ENCODE assay signal across 8 cellular contexts in the genomic region with DNA sequence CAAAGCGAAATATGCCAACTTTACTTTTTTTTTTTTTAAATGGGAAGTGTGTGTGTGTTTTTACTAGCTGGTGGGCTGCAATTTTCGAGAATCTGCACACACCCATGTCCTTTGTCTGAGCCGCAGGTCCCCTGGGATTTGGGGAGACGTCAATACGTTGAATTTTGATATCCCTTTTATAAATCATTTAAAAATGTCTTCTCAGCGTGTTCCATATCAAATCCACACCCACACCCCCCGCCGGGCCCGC. TPM values are rescaled to one million over a fixed set of nuclear protein-coding genes. Genes with fewer than 3 reads are reported as not detected.
DNase-seq lines count a peak whose midpoint lies in the region; ATAC-seq and TF ChIP-seq lines count a peak whose summit lies in the region.

No MANE protein-coding gene starts in this region.

- H3K27me3 ChIP-seq in heart left ventricle (no peaks in the 10 kb centered on the region), skeletal muscle satellite cell (ENCODE audit: control insufficient read depth, insufficient read depth, low read length) (no peaks in the 10 kb centered on the region)

- no peak for TF ChIP-seq POLR2A in heart left ventricle (IDR thresholded peaks at IDR 0.05)

- H3K9ac ChIP-seq in skeletal muscle satellite cell (ENCODE audit: low read depth, low read length) = peak overlapping the region; percentile 96

- peak overlapping the region; percentile 63 to 88 (median 84) for H3K4me3 ChIP-seq in heart left ventricle
- H3K4me3 ChIP-seq in skeletal muscle satellite cell (ENCODE audit: low read length) = peak overlapping the region; percentile 87

- H3K36me3 Mint-ChIP-seq in activated CD4-positive, alpha-beta T cell treated with anti-CD3 and anti-CD28 coated beads, Interleukin-2, amount 10 ng/mL, durations not matched to agents 7 days and 5 days (ENCODE audit: low read depth) = peaks cover 22% of the 10 kb centered on the region
- H3K36me3 Mint-ChIP-seq in activated B cell treated with CpG ODN at 0.5 μM for 24 hours (ENCODE audit: low read depth) = peaks cover 21% of the 10 kb centered on the region

- CTCF ChIA-PET in activated CD4-positive, alpha-beta T cell treated with anti-CD3 and anti-CD28 coated beads, Interleukin-2, amount 10 ng/mL, durations not matched to agents 7 days and 5 days (lab: Charles Lee) = interaction anchor here (0.6 to 2.6 kb wide), 6 partner anchors 10 to 881 kb away, joined by 3 to 18 read pairs (median 4); a partner anchor contains a TSS
- CTCF ChIA-PET in activated B cell treated with CpG ODN at 0.5 μM for 24 hours (lab: Charles Lee) = interaction anchor here (0.8 to 1.4 kb wide), 3 partner anchors 11 to 110 kb away, joined by 4 to 5 read pairs (median 4); a partner anchor contains a TSS

- POLR2A ChIA-PET in activated CD4-positive, alpha-beta T cell treated with anti-CD3 and anti-CD28 coated beads, Interleukin-2, amount 10 ng/mL, durations not matched to agents 7 days and 5 days (lab: Charles Lee) = interaction anchor here (0.5 to 1.1 kb wide), 2 partner anchors 19 to 240 kb away, joined by 4 to 8 read pairs; a partner anchor contains a TSS
- POLR2A ChIA-PET in activated B cell treated with CpG ODN at 0.5 μM for 24 hours (lab: Charles Lee) = interaction anchor here (0.8 to 5.9 kb wide), 6 partner anchors 14 to 247 kb away, joined by 3 to 99 read pairs (median 6); a partner anchor contains a TSS

- peaks cover 0 to 8% (median 6%) of the 10 kb centered on the region in 9 donors for H3K36me3 ChIP-seq in heart left ventricle
- H3K36me3 ChIP-seq in skeletal muscle satellite cell (ENCODE audit: insufficient read depth, low read length) = no peaks in the 10 kb centered on the region

- H3K4me3 Mint-ChIP-seq in activated CD4-positive, alpha-beta T cell treated with anti-CD3 and anti-CD28 coated beads, Interleukin-2, amount 10 ng/mL, durations not matched to agents 7 days and 5 days = peak overlapping the region; percentile 94
- peak overlapping the region; percentile 96 for H3K4me3 Mint-ChIP-seq in activated B cell treated with CpG ODN at 0.5 μM for 24 hours

- intact Hi-C loops in activated B cell treated with CpG ODN at 0.5 μM for 24 hours (cut with micrococcal nuclease) = loop anchor here (1.0 to 5.0 kb wide), 12 partner anchors 19 to 1674 kb away; a partner anchor contains a TSS
- intact Hi-C loops in heart left ventricle (cut with DNase I) = loop anchor here in 9 of 10 donors (1.0 to 2.0 kb wide), 4 partner anchors 18 to 110 kb away; a partner anchor contains a TSS

- peaks cover 0 to 9% (median 0%) of the 10 kb centered on the region in 12 donors for H3K9me3 ChIP-seq in heart left ventricle
- H3K9me3 ChIP-seq in skeletal muscle satellite cell (replicated peaks; ENCODE audit: low read length) = no peaks in the 10 kb centered on the region

- 0 to 1% (median 0%) methylated on average over 9 of the region's 9 CpGs for WGBS in heart left ventricle, 4 donors

- ATAC-seq in activated B cell treated with CpG ODN at 0.5 μM for 24 hours (ENCODE audit: low read depth) (peak; percentile 18), heart left ventricle (peak in 2 of 4 donors; percentile 2 to 4), HG03565 (IDR thresholded peaks at IDR 0.05; ENCODE audit: unreplicated experiment) (no peak)

- H3K4me1 ChIP-seq in heart left ventricle = peaks cover 0 to 25% (median 10%) of the 10 kb centered on the region in 12 donors
- H3K4me1 ChIP-seq in skeletal muscle satellite cell (ENCODE audit: control insufficient read depth, insufficient read depth, low read length) = peaks cover 3% of the 10 kb centered on the region

- H3K4me2 ChIP-seq in skeletal muscle satellite cell (ENCODE audit: low read length) = peak overlapping the region; percentile 87

- TF ChIP-seq CTCF in activated B cell treated with CpG ODN at 0.5 μM for 24 hours (IDR thresholded peaks at IDR 0.05) (no peak), heart left ventricle (IDR thresholded peaks at IDR 0.05) (no peak)

- H3K9me3 Mint-ChIP-seq in activated CD4-positive, alpha-beta T cell treated with anti-CD3 and anti-CD28 coated beads, Interleukin-2, amount 10 ng/mL, durations not matched to agents 7 days and 5 days = peaks cover 4% of the 10 kb centered on the region
- peaks cover 5% of the 10 kb centered on the region for H3K9me3 Mint-ChIP-seq in activated B cell treated with CpG ODN at 0.5 μM for 24 hours

- H3K27ac Mint-ChIP-seq in activated CD4-positive, alpha-beta T cell treated with anti-CD3 and anti-CD28 coated beads, Interleukin-2, amount 10 ng/mL, durations not matched to agents 7 days and 5 days = peak overlapping the region; percentile 98
- H3K27ac Mint-ChIP-seq in activated B cell treated with CpG ODN at 0.5 μM for 24 hours = peak overlapping the region; percentile 100

- H3K4me1 Mint-ChIP-seq in activated CD4-positive, alpha-beta T cell treated with anti-CD3 and anti-CD28 coated beads, Interleukin-2, amount 10 ng/mL, durations not matched to agents 7 days and 5 days = peaks cover 32% of the 10 kb centered on the region
- peaks cover 44% of the 10 kb centered on the region for H3K4me1 Mint-ChIP-seq in activated B cell treated with CpG ODN at 0.5 μM for 24 hours

- peak overlapping the region; percentile 96 to 100 (median 99) for H3K27ac ChIP-seq in heart left ventricle

- H3K27me3 Mint-ChIP-seq in activated CD4-positive, alpha-beta T cell treated with anti-CD3 and anti-CD28 coated beads, Interleukin-2, amount 10 ng/mL, durations not matched to agents 7 days and 5 days = peaks cover 3% of the 10 kb centered on the region
- peaks cover 9% of the 10 kb centered on the region for H3K27me3 Mint-ChIP-seq in activated B cell treated with CpG ODN at 0.5 μM for 24 hours

- DNase-seq in activated CD4-positive, alpha-beta T cell treated with anti-CD3 and anti-CD28 coated beads, Interleukin-2, amount 10 ng/mL, durations not matched to agents 7 days and 5 days = no peak
- no peak for DNase-seq in activated CD4-positive, alpha-beta T cell treated with anti-CD3 and anti-CD28 coated beads, Interleukin-2, amount 50 U/mL, for 48 hours
- DNase-seq in activated B cell treated with CpG ODN at 0.5 μM for 24 hours = no peak
- no peak for DNase-seq in heart left ventricle
- no peak for DNase-seq in 8988T
- no peak for DNase-seq in activated CD8-positive, alpha-beta memory T cell treated with anti-CD3 and anti-CD28 coated beads, Interleukin-2, amount 50 U/mL, for 4 hours

RNA-seq across cellular contexts. Expression of a gene that starts 0.4 kb away (rescaled TPM):
- 1 to 10 TPM; 4.0 to 7.8 TPM for total RNA-seq in activated CD4-positive, alpha-beta T cell treated with anti-CD3 and anti-CD28 coated beads, Interleukin-2, amount 10 ng/mL, durations not matched to agents 7 days and 5 days
- 8.6 and 11.8 TPM in 2 replicates for total RNA-seq in activated B cell treated with CpG ODN at 0.5 μM for 24 hours
- total RNA-seq in heart left ventricle = 10 to 100 TPM; 19.0 to 60.0 (median 33.8) TPM
- 10 to 100 TPM; 21.8 to 95.7 TPM for polyA plus RNA-seq in heart left ventricle
- total RNA-seq in skeletal muscle satellite cell (2012; rRNA removed) = 8.7 and 9.9 TPM in 2 replicates

RNA-seq across cellular contexts. Expression of a gene that starts 19.0 kb away (rescaled TPM):
- 100 to 1,000 TPM; 121 to 130 TPM for total RNA-seq in activated CD4-positive, alpha-beta T cell treated with anti-CD3 and anti-CD28 coated beads, Interleukin-2, amount 10 ng/mL, durations not matched to agents 7 days and 5 days
- total RNA-seq in activated B cell treated with CpG ODN at 0.5 μM for 24 hours = 94.0 and 118 TPM in 2 replicates
- 10 to 100 TPM; 29.4 to 55.4 (median 46.3) TPM for total RNA-seq in heart left ventricle
- polyA plus RNA-seq in heart left ventricle = 10 to 100 TPM; 29.8 to 39.3 TPM
- 38.4 and 40.6 TPM in 2 replicates for total RNA-seq in skeletal muscle satellite cell (2012; rRNA removed)
